Comparison of ENCODE assay signal across 15 cellular contexts in the genomic region with DNA sequence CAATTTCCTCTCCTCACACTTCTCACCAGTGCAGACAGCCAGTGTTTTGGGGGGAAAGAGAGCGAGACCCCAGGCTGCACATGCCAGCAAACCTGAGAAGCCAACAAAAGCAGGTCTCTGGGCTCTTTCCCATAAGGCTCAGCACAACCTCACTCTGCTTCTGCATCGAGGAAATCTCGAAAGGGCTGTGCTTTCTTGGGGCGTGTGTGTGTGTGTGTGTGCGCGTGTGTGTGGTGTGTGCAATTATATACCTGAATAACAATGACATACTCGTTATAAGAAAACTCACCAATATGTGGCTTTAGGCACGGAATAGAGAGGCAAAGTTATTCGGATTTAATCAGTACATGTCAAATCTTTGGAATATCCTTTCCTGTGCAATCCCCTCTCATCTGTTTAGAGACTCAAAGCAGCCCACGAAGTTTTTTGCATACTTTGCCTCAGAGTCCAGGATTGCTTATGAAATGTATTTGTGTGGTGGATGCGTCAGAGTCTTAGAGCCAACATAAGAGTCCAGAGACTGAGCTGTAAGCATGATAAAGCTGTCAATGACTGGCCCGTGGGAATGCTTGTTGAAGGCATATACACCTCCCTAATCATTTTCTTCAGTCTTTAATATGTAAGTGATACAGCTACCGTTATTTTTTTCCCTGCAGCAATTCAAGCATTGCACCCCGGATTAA. TPM values are rescaled to one million over a fixed set of nuclear protein-coding genes. Genes with fewer than 3 reads are reported as not detected.
DNase-seq lines count a peak whose midpoint lies in the region; ATAC-seq, FAIRE-seq and TF ChIP-seq lines count a peak whose summit lies in the region.
"Had no signal": no experiment of that assay in that cellular context is flagged by ENCODE, and none has a peak within 500 bp of the region (broad histone marks: within the 10 kb centered on the region; RNA-seq: fewer than 3 reads in every experiment).

No MANE protein-coding gene starts in this region.

- peak overlapping the region in 1 of 2 donors; percentile 83 for H3K9ac ChIP-seq in kidney (ENCODE audit: low read length in 2 of 2)

- 50 to 60% methylated on average over 14 of the region's 14 CpGs for WGBS in upper lobe of left lung, 2 donors

- H3K4me3 ChIP-seq in bronchial epithelial cell (ENCODE audit: low read depth, low read length) (peak overlapping the region; percentile 59), kidney (ENCODE audit: low read length in 2 of 2) (peak overlapping the region; percentile 67 to 75), upper lobe of left lung (peak overlapping the region in 3 of 4 donors; percentile 31 to 43 (median 41))
- H3K4me3 ChIP-seq: right lobe of liver, thoracic aorta had no signal

- no peaks in the 10 kb centered on the region for H3K36me3 ChIP-seq in bronchial epithelial cell (ENCODE audit: control insufficient read depth, insufficient read depth, low read length)
- H3K36me3 ChIP-seq in kidney (ENCODE audit: control insufficient read depth in 1 of 2, insufficient read depth in 2 of 2, low read length in 2 of 2), result peaks cover 0 to 3% of the 10 kb centered on the region in 2 donors
- no peaks in the 10 kb centered on the region for H3K36me3 ChIP-seq in upper lobe of left lung
- H3K36me3 ChIP-seq: right lobe of liver, thoracic aorta had no signal

- TF ChIP-seq EP300 in upper lobe of left lung (IDR thresholded peaks at IDR 0.05), result no peak

- peak in 1 of 4 donors; percentile 25 for TF ChIP-seq POLR2A in upper lobe of left lung (IDR thresholded peaks at IDR 0.05)

- H3K27me3 ChIP-seq in bronchial epithelial cell (ENCODE audit: control insufficient read depth, insufficient read depth, low read length) (no peaks in the 10 kb centered on the region), upper lobe of left lung (no peaks in the 10 kb centered on the region)
- H3K27me3 ChIP-seq: right lobe of liver had no signal

- FAIRE-seq in bronchial epithelial cell (lab: Jason Lieb, UNC) (no peak), kidney (lab: Jason Lieb, UNC) (no peak)
- FAIRE-seq: H54, HTR-8/SVneo had no signal

- peak in 1 of 2 donors; percentile 60 for ATAC-seq in upper lobe of left lung (ENCODE audit: low FRiP score in 2 of 2)

- DNase-seq in HS-5 (ENCODE audit: low read depth) (peak; percentile 58), bronchial epithelial cell (ENCODE audit: low read depth) (peak; percentile 91), kidney (no peak), upper lobe of left lung (no peak), AML-193 (lab: John Stamatoyannopoulos, UW) (no peak), inferior parietal cortex (ENCODE audit: extremely low spot score) (no peak)
- no peak for DNase-seq in activated naive CD4-positive, alpha-beta T cell treated with Interleukin-2 at 50 U/mL for 16 hours
- DNase-seq: activated naive CD4-positive, alpha-beta T cell treated with anti-CD3 and anti-CD28 coated beads, Interleukin-2, amount 50 U/mL, for 16 hours; DMS79 treated with DMSO at 0.1 percent for 48 hours; NCI-H1417 treated with DMSO at 0.1 percent for 48 hours; NCI-H524 treated with DMSO at 0.1 percent for 48 hours; right lobe of liver had no signal

- H3K27ac ChIP-seq in kidney (ENCODE audit: low read depth in 2 of 2, low read length in 2 of 2) (peak overlapping the region; percentile 77 to 91), upper lobe of left lung (peak overlapping the region; percentile 50 to 82 (median 78))
- H3K27ac ChIP-seq: right lobe of liver, thoracic aorta had no signal

- H3K9me3 ChIP-seq in kidney (ENCODE audit: control insufficient read depth in 1 of 2, low read length in 2 of 2) (no peaks in the 10 kb centered on the region), upper lobe of left lung (no peaks in the 10 kb centered on the region)
- H3K9me3 ChIP-seq: right lobe of liver, thoracic aorta had no signal

- H3K4me1 ChIP-seq in kidney (ENCODE audit: control insufficient read depth in 1 of 2, insufficient read depth in 1 of 2, low read depth in 1 of 2, low read length in 2 of 2) (peaks cover 11 to 12% of the 10 kb centered on the region in 2 donors), upper lobe of left lung (peaks cover 3 to 35% (median 10%) of the 10 kb centered on the region in 4 donors)

- TF ChIP-seq CTCF in bronchial epithelial cell (IDR thresholded peaks at IDR 0.05; ENCODE audit: insufficient read depth, low read length, severe bottlenecking) (no peak), kidney (IDR thresholded peaks at IDR 0.05; ENCODE audit: borderline replicate concordance, extremely low read depth, insufficient read depth) (no peak), upper lobe of left lung (IDR thresholded peaks at IDR 0.05) (no peak)

- intact Hi-C loops in kidney (cut with DNase I), result no loop called here

RNA-seq across cellular contexts. Expression of gene KCNJ15, which starts 2.2 kb away (rescaled TPM):
- 0.38 and 2.1 TPM in 2 replicates for total RNA-seq in bronchial epithelial cell
- total RNA-seq in kidney, result 142 TPM
- polyA plus RNA-seq in kidney (ENCODE audit: insufficient read depth, low read depth, low replicate concordance), result 102 TPM
- total RNA-seq in upper lobe of left lung, result 10 to 100 TPM; 17.9 to 93.0 (median 48.6) TPM

Comparison
In these comparisons a context has a peak if more than half of its experiments do, and no peak if none do; other contexts are left out.
1. DNase-seq: peak in HS-5 (single experiment) and bronchial epithelial cell (single experiment); none in kidney (single experiment), upper lobe of left lung (0 of 2), AML-193 (0 of 2), activated naive CD4-positive, alpha-beta T cell treated with Interleukin-2 at 50 U/mL for 16 hours (single experiment) and inferior parietal cortex (single experiment).
2. Peak in every context shown above with its lines, with median percentiles within 50 percentile points of each other: H3K4me3 ChIP-seq.